In genomic region chr11:127632971-127633680, GRCh38 we compare ENCODE assay signal across 1 cellular context.
TF ChIP-seq lines count a peak whose summit lies in the region.

No MANE protein-coding gene starts in this region.

TF ChIP-seq in H1, 55 proteins besides CTCF, POLR2A, EP300 and RAD21:
- TF ChIP-seq SP4 (IDR thresholded peaks at IDR 0.05; ENCODE audit: low read length), result no peak
- no peak for TF ChIP-seq MAFK (IDR thresholded peaks at IDR 0.05; ENCODE audit: low read depth, low read length)
- no peak for TF ChIP-seq SUZ12 (IDR thresholded peaks at IDR 0.05; ENCODE audit: low read length)
- no peak for TF ChIP-seq TCF12 (IDR thresholded peaks at IDR 0.05; ENCODE audit: low read depth, low read length)
- TF ChIP-seq CHD2 (IDR thresholded peaks at IDR 0.05; ENCODE audit: low read length), result no peak
- no peak for TF ChIP-seq RNF2 (IDR thresholded peaks at IDR 0.05; ENCODE audit: borderline replicate concordance, low read depth, low read length, missing control alignments, poor library complexity, severe bottlenecking)
- TF ChIP-seq GTF2F1 (IDR thresholded peaks at IDR 0.05; ENCODE audit: borderline replicate concordance, low read depth, low read length), result no peak
- TF ChIP-seq SIN3A (conservative IDR thresholded peaks at IDR 0.05 in 1 of 2, IDR thresholded peaks at IDR 0.05 in 1 of 2; ENCODE audit: low read depth in 1 of 2, low read length in 2 of 2), result no peak
- TF ChIP-seq SIRT6 (IDR thresholded peaks at IDR 0.05; ENCODE audit: low read length), result no peak
- TF ChIP-seq SP2 (IDR thresholded peaks at IDR 0.05; ENCODE audit: low read length), result no peak
- no peak for TF ChIP-seq ATF2 (IDR thresholded peaks at IDR 0.05; ENCODE audit: low read length)
- no peak for TF ChIP-seq POLR2AphosphoS5 (IDR thresholded peaks at IDR 0.05; ENCODE audit: low read depth, low read length)
- no peak for TF ChIP-seq BACH1 (IDR thresholded peaks at IDR 0.05; ENCODE audit: low read length)
- TF ChIP-seq HDAC6 (IDR thresholded peaks at IDR 0.05; ENCODE audit: low read depth, low read length), result no peak
- TF ChIP-seq KDM4A (IDR thresholded peaks at IDR 0.05; ENCODE audit: low read depth, low read length, severe bottlenecking), result no peak
- TF ChIP-seq KDM1A (IDR thresholded peaks at IDR 0.05; ENCODE audit: borderline replicate concordance, low read length), result no peak
- TF ChIP-seq CBX5 (IDR thresholded peaks at IDR 0.05; ENCODE audit: low read depth, low read length), result no peak
- TF ChIP-seq HDAC2 (IDR thresholded peaks at IDR 0.05; ENCODE audit: borderline replicate concordance in 1 of 2, low read depth in 2 of 2, low read length in 2 of 2), result no peak
